26 cellular contexts compared by ENCODE assay signal in genomic region chr1:5428391-5428790, GRCh38.
"Had no signal": no experiment of that assay in that cellular context is flagged by ENCODE, and none has a peak within 500 bp of the region (broad histone marks: within the 10 kb centered on the region; RNA-seq: fewer than 3 reads in every experiment).

No MANE protein-coding gene starts in this region.

- H3K36me3 ChIP-seq: adrenal gland, heart left ventricle, left lung, stomach, tibial artery had no signal

- H3K27ac ChIP-seq: adrenal gland, heart left ventricle, left lung, stomach, tibial artery had no signal

- H3K9me3 ChIP-seq: adrenal gland, heart left ventricle, left lung, stomach, tibial artery had no signal

- H3K9me3 Mint-ChIP-seq: activated naive CD4-positive, alpha-beta T cell treated with anti-CD3 and anti-CD28 coated beads, Interleukin-2, amount 50 U/mL, for 72 hours; activated T-cell treated with anti-CD3 and anti-CD28 coated beads, Interleukin-2, amount 50 U/mL, for 72 hours; effector memory CD8-positive, alpha-beta T cell; natural killer cell; stimulated activated naive B cell treated with anti-CD40 and anti-IgM and Interleukin-4, amounts not matched to agents 10 μg/mL and 1 μg/mL and 100 μg/mL, for 72 hours; T-helper 2 cell treated with Interferon-gamma antibody and Interleukin-4, amounts not matched to agents 5 μg/mL and 100 μg/mL, for 36 hours had no signal

- H3K4me3 ChIP-seq: adrenal gland, heart left ventricle, left lung, lung, stomach, tibial artery had no signal

- H3K4me3 Mint-ChIP-seq: activated CD4-positive, alpha-beta T cell treated with anti-CD3 and anti-CD28 coated beads for 36 hours; activated T-cell treated with anti-CD3 and anti-CD28 coated beads, Interleukin-2, amount 50 U/mL, for 72 hours; effector memory CD8-positive, alpha-beta T cell; natural killer cell; stimulated activated naive B cell treated with anti-CD40 and anti-IgM and Interleukin-4, amounts not matched to agents 10 μg/mL and 1 μg/mL and 100 μg/mL, for 72 hours; T-helper 2 cell treated with Interferon-gamma antibody and Interleukin-4, amounts not matched to agents 5 μg/mL and 100 μg/mL, for 36 hours had no signal

- ATAC-seq: activated CD4-positive, alpha-beta T cell treated with anti-CD3 and anti-CD28 coated beads for 36 hours; activated naive CD4-positive, alpha-beta T cell treated with anti-CD3 and anti-CD28 coated beads, Interleukin-2, amount 50 U/mL, for 72 hours; activated T-cell treated with anti-CD3 and anti-CD28 coated beads, Interleukin-2, amount 50 U/mL, for 72 hours; effector memory CD8-positive, alpha-beta T cell; heart left ventricle; left lung; natural killer cell; right cardiac atrium; stimulated activated naive B cell treated with anti-CD40 and anti-IgM and Interleukin-4, amounts not matched to agents 10 μg/mL and 1 μg/mL and 100 μg/mL, for 72 hours had no signal

- H3K4me1 Mint-ChIP-seq: stimulated activated naive B cell treated with anti-CD40 and anti-IgM and Interleukin-4, amounts not matched to agents 10 μg/mL and 1 μg/mL and 100 μg/mL, for 72 hours had no signal

- H3K36me3 Mint-ChIP-seq: activated naive CD4-positive, alpha-beta T cell treated with anti-CD3 and anti-CD28 coated beads, Interleukin-2, amount 50 U/mL, for 72 hours; brain; natural killer cell; stimulated activated naive B cell treated with anti-CD40 and anti-IgM and Interleukin-4, amounts not matched to agents 10 μg/mL and 1 μg/mL and 100 μg/mL, for 72 hours had no signal

- H3K27me3 Mint-ChIP-seq: brain had no signal

- H3K27ac Mint-ChIP-seq: activated CD4-positive, alpha-beta T cell treated with anti-CD3 and anti-CD28 coated beads for 36 hours; activated naive CD4-positive, alpha-beta T cell treated with anti-CD3 and anti-CD28 coated beads, Interleukin-2, amount 50 U/mL, for 72 hours; activated T-cell treated with anti-CD3 and anti-CD28 coated beads, Interleukin-2, amount 50 U/mL, for 72 hours; natural killer cell; stimulated activated naive B cell treated with anti-CD40 and anti-IgM and Interleukin-4, amounts not matched to agents 10 μg/mL and 1 μg/mL and 100 μg/mL, for 72 hours; T-helper 2 cell treated with Interferon-gamma antibody and Interleukin-4, amounts not matched to agents 5 μg/mL and 100 μg/mL, for 36 hours had no signal

- DNase-seq: activated CD4-positive, alpha-beta T cell treated with anti-CD3 and anti-CD28 coated beads for 36 hours; activated CD4-positive, alpha-beta T cell treated with anti-CD3 and anti-CD28 coated beads, Interleukin-2, amount 50 U/mL, for 4 hours; activated CD4-positive, CD25-positive, alpha-beta regulatory T cell; activated naive CD4-positive, alpha-beta T cell; activated T-cell treated with anti-CD3 and anti-CD28 coated beads for 4 hours; activated T-cell treated with anti-CD3 and anti-CD28 coated beads, Interleukin-2, amount 50 U/mL, for 72 hours; adrenal gland; aorta; cortex of kidney; effector memory CD8-positive, alpha-beta T cell; erythroblast; heart left ventricle; kidney glomerular epithelial cell; left lung; mesendoderm; natural killer cell; right cardiac atrium; stimulated activated CD4-positive, alpha-beta T cell treated with anti-CD3 and anti-CD28 coated beads, Interleukin-15, amount 100 ng/mL, for 24 hours; stimulated activated CD4-positive, alpha-beta T cell treated with anti-CD3 and anti-CD28 coated beads, Interleukin-2, amount 100 ng/mL, for 24 hours; stimulated activated naive B cell treated with anti-CD40 and anti-IgM and Interleukin-4, amounts not matched to agents 10 μg/mL and 1 μg/mL and 100 μg/mL, for 72 hours; stomach; tibial artery had no signal

- H3K4me1 ChIP-seq: adrenal gland, left lung, stomach, tibial artery had no signal
